Comparison of ENCODE assay signal across 8 cellular contexts in the genomic region with DNA sequence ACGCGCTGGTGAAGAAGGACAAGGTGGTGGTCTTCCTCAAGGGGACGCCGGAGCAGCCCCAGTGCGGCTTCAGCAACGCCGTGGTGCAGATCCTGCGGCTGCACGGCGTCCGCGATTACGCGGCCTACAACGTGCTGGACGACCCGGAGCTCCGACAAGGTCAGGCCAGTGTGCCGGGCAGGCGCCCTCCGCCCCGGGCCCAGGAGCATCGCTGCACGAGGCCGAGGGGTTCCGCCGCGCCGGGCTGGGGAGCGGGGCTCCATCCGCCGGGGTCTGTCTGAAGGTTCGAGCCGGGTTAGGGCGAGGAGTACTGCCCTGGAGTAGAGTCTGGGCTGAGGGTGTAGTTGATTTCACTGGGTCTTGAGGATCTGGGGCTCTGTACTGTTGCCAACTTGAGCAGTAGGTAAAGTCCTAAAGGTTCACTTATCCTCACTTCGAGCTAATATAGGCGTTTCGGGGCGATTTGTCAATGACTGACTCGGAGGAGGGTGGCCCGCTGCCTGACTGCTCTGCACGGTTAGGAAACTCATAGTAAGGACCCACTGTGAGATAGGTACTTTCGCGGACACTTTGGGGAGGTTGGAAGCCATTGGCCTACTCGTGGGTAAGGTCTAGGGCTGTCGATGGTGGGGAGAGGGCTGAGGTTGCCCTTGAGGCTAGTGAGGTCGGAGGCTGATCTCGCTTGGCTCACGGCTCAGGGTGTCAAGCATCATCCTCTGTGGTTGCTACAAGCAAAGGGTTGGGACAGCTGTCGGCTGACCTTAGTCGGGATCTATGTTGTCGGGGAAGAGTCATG. TPM values are rescaled to one million over a fixed set of nuclear protein-coding genes. Genes with fewer than 3 reads are reported as not detected.
DNase-seq lines count a peak whose midpoint lies in the region; ATAC-seq and TF ChIP-seq lines count a peak whose summit lies in the region.

No MANE protein-coding gene starts in this region.

- H3K9ac ChIP-seq in mammary epithelial cell (ENCODE audit: insufficient read depth, low read length) = peak overlapping the region; percentile 94

- in situ Hi-C loops in mammary epithelial cell (cut with MboI; ENCODE audit: low sequenced_read_pairs in 2 of 2) = loop anchor here in 1 of 2 donors (25.0 kb wide), 1 partner anchor 727 kb away; the partner anchor contains the start of gene BDKRB1

- peak overlapping the region; percentile 91 for H3K4me2 ChIP-seq in mammary epithelial cell (ENCODE audit: insufficient read depth, low read depth, low read length)

- peaks cover 94% of the 10 kb centered on the region for H3K79me2 ChIP-seq in mammary epithelial cell (ENCODE audit: insufficient read depth, low read length)

- dilution Hi-C loops in mammary epithelial cell (cut with HindIII; ENCODE audit: low sequenced_read_pairs) = no loop called here

- H3K4me1 ChIP-seq in mammary epithelial cell (ENCODE audit: insufficient read depth, low read length) (peaks cover 34% of the 10 kb centered on the region), mononuclear cell (ENCODE audit: insufficient read depth, low read length) (peaks cover 34% of the 10 kb centered on the region)

- TF ChIP-seq CTCF in AG04450 (IDR thresholded peaks at IDR 0.05; ENCODE audit: low read depth, low read length) = no peak
- TF ChIP-seq CTCF in mammary epithelial cell (conservative IDR thresholded peaks at IDR 0.05 in 1 of 2, IDR thresholded peaks at IDR 0.05 in 1 of 2; ENCODE audit: extremely low read depth in 1 of 2, insufficient read depth in 1 of 2, low read depth in 1 of 2, low read length in 2 of 2) = no peak

- WGBS in mammary epithelial cell (ENCODE audit: low coverage, missing lambda C conversion rate) = 4% methylated on average over 21 of the region's 52 CpGs

- POLR2A ChIA-PET in AG04450 (lab: Yijun Ruan, JAX) = interaction anchor here (2.1 kb wide), 1 partner anchor 20 kb away, joined by 9 read pairs; no protein-coding TSS in a partner anchor

- peak overlapping the region; percentile 79 for H2AFZ ChIP-seq in mammary epithelial cell (ENCODE audit: low read depth, low read length)

- H3K27me3 ChIP-seq in AG04450 (ENCODE audit: control insufficient read depth, insufficient read depth, low read length) (no peaks in the 10 kb centered on the region), mammary epithelial cell (ENCODE audit: insufficient read depth, low read length) (no peaks in the 10 kb centered on the region), mononuclear cell (ENCODE audit: insufficient read depth, low read length) (no peaks in the 10 kb centered on the region)

- DNase-seq in AG04450 (ENCODE audit: low read depth, low spot score) (no peak), KG1 (lab: John Stamatoyannopoulos, UW) (peak; percentile 14), mammary epithelial cell (no peak)
- DNase-seq in stimulated activated CD4-positive, alpha-beta T cell treated with anti-CD3 and anti-CD28 coated beads, Interleukin-2, amount 100 ng/mL, for 48 hours = no peak

- peak; percentile 5 for ATAC-seq in GM18511 (IDR thresholded peaks at IDR 0.05; ENCODE audit: unreplicated experiment)
- no peak for ATAC-seq in HG02623 (IDR thresholded peaks at IDR 0.05; ENCODE audit: unreplicated experiment)
- ATAC-seq in HG03039 (IDR thresholded peaks at IDR 0.05; ENCODE audit: unreplicated experiment) = no peak

- H4K20me1 ChIP-seq in mammary epithelial cell (ENCODE audit: insufficient read depth, low read length) = no peaks in the 10 kb centered on the region

- intact Hi-C loops in mammary epithelial cell (cut with micrococcal nuclease) = no loop called here

- BruUV-seq in mammary epithelial cell (replicated peaks; lab: Mats Ljungman, UMichigan) = no TSS peak

- H3K4me3 ChIP-seq in AG04450 (ENCODE audit: low read depth, low read length) (peak overlapping the region; percentile 81), mammary epithelial cell (replicated peaks in 1 of 3; ENCODE audit: insufficient read depth in 1 of 3, low read depth in 2 of 3, low read length in 3 of 3) (peak overlapping the region; percentile 66 to 93 (median 91)), mononuclear cell (ENCODE audit: low read length) (peak overlapping the region; percentile 91)

- H3K27ac ChIP-seq in AG04450 (ENCODE audit: low read depth, low read length) (peak overlapping the region; percentile 22), mammary epithelial cell (ENCODE audit: insufficient read depth, low read depth, low read length) (peak overlapping the region; percentile 67)

- H3K36me3 ChIP-seq in mammary epithelial cell (ENCODE audit: insufficient read depth, low read length) = no peaks in the 10 kb centered on the region

- CTCF ChIA-PET in AG04450 (lab: Charles Lee) (interaction anchor here (0.5 to 2.6 kb wide), 3 partner anchors 8 to 120 kb away, joined by 3 to 22 read pairs (median 9); no protein-coding TSS in a partner anchor), mammary epithelial cell (lab: Charles Lee; ENCODE audit: low non-redundant PET) (interaction anchor here (1.6 kb wide), 1 partner anchor 93 kb away, joined by 4 read pairs; no protein-coding TSS in a partner anchor)

- no peaks in the 10 kb centered on the region for H3K9me3 ChIP-seq in AG04450 (ENCODE audit: control insufficient read depth, insufficient read depth, low read length)
- H3K9me3 ChIP-seq in mammary epithelial cell (replicated peaks; ENCODE audit: insufficient read depth, low read length) = no peaks in the 10 kb centered on the region
- H3K9me3 ChIP-seq in mononuclear cell (ENCODE audit: low read depth, low read length) = no peaks in the 10 kb centered on the region

RNA-seq across cellular contexts. Expression of gene GLRX5, which starts 0.6 kb away (rescaled TPM):
- polyA plus RNA-seq in AG04450 (2011; rRNA removed) = 43.6 and 58.6 TPM in 2 replicates
- 16.5 and 17.9 TPM in 2 replicates for polyA minus RNA-seq in AG04450 (2011; rRNA and poly(A)+ RNA removed)
- 10 to 100 TPM; 21.2 to 34.6 TPM for total RNA-seq in mammary epithelial cell
- 30.5 TPM for polyA plus RNA-seq in mammary epithelial cell
- polyA minus RNA-seq in mammary epithelial cell = 17.2 TPM
- 14.4 TPM for total RNA-seq in mononuclear cell

RNA-seq across cellular contexts. Expression of gene SYNE3, which starts 19.0 kb away (rescaled TPM):
- 4.2 and 4.4 TPM in 2 replicates for polyA plus RNA-seq in AG04450 (2011; rRNA removed)
- 9.8 and 9.9 TPM in 2 replicates for polyA minus RNA-seq in AG04450 (2011; rRNA and poly(A)+ RNA removed)
- 10 to 100 TPM in 1 of 2 donors, 1 to 10 TPM in 1; 3.5 to 13.0 TPM for total RNA-seq in mammary epithelial cell
- 2.4 TPM for polyA plus RNA-seq in mammary epithelial cell
- 13.3 TPM for polyA minus RNA-seq in mammary epithelial cell
- total RNA-seq in mononuclear cell = 27.6 TPM
